9 cellular contexts compared by ENCODE assay signal in genomic region chrX:140507982-140508305, GRCh38. TPM values are rescaled to one million over a fixed set of nuclear protein-coding genes. Genes with fewer than 3 reads are reported as not detected.
DNase-seq lines count a peak whose midpoint lies in the region; ATAC-seq and TF ChIP-seq lines count a peak whose summit lies in the region.
"Had no signal": no experiment of that assay in that cellular context is flagged by ENCODE, and none has a peak within 500 bp of the region (broad histone marks: within the 10 kb centered on the region; RNA-seq: fewer than 3 reads in every experiment).

No MANE protein-coding gene starts in this region.

- H3K9me3 ChIP-seq in HUES6 (ENCODE audit: control insufficient read depth, insufficient read depth, low read depth, low read length), result no peaks in the 10 kb centered on the region
- H3K9me3 ChIP-seq in smooth muscle cell (replicated peaks; ENCODE audit: low read depth), result no peaks in the 10 kb centered on the region

- TF ChIP-seq CTCF in astrocyte of the cerebellum (IDR thresholded peaks at IDR 0.05; ENCODE audit: low read depth, low read length, missing control alignments), result peak; percentile 74
- TF ChIP-seq CTCF in smooth muscle cell (IDR thresholded peaks at IDR 0.05; ENCODE audit: borderline replicate concordance, insufficient read depth, poor library complexity, severe bottlenecking), result peak; percentile 19
- no peak for TF ChIP-seq CTCF in GM10248 (IDR thresholded peaks at IDR 0.05; ENCODE audit: control extremely low read depth, extremely low read depth, low read depth, missing control alignments)

- POLR2A ChIA-PET in GM10248 (lab: Yijun Ruan, JAX), result no interaction called here

- H3K79me2 ChIP-seq in smooth muscle cell (ENCODE audit: low read depth), result no peaks in the 10 kb centered on the region

- in situ Hi-C loops in astrocyte of the cerebellum (cut with HindIII; ENCODE audit: low sequenced_read_pairs), result no loop called here

- ATAC-seq in HG03039 (IDR thresholded peaks at IDR 0.05; ENCODE audit: unreplicated experiment), result no peak
- ATAC-seq: left cardiac atrium had no signal

- CTCF ChIA-PET in GM10248 (lab: Yijun Ruan, JAX), result no interaction called here

- H3K36me3 ChIP-seq in HUES6 (ENCODE audit: control insufficient read depth, insufficient read depth, low read length), result no peaks in the 10 kb centered on the region
- H3K36me3 ChIP-seq in smooth muscle cell (ENCODE audit: low read depth), result no peaks in the 10 kb centered on the region

- H3K4me2 ChIP-seq in smooth muscle cell, result peak overlapping the region; percentile 44

- H3K27me3 ChIP-seq in HUES6 (ENCODE audit: control insufficient read depth, insufficient read depth, low read length) (peaks cover 94% of the 10 kb centered on the region), smooth muscle cell (ENCODE audit: low read depth) (peaks cover 97% of the 10 kb centered on the region)

- no peaks in the 10 kb centered on the region for H3F3A ChIP-seq in smooth muscle cell (ENCODE audit: low read depth)

- H3K4me3 ChIP-seq in HUES6 (ENCODE audit: low read depth, low read length) (peak overlapping the region; percentile 69), astrocyte of the cerebellum (ENCODE audit: low read depth, low read length) (peak overlapping the region; percentile 5), smooth muscle cell (no peak overlapping the region)

- H3K9ac ChIP-seq in HUES6 (ENCODE audit: low read length) (peak overlapping the region; percentile 74), smooth muscle cell (ENCODE audit: low read depth) (no peak overlapping the region)

- H4K20me1 ChIP-seq in smooth muscle cell (ENCODE audit: low read depth), result no peaks in the 10 kb centered on the region

- no peak overlapping the region for H2AFZ ChIP-seq in smooth muscle cell (ENCODE audit: low read depth)

- WGBS in smooth muscle cell (ENCODE audit: low lambda C conversion rate), result 33% methylated on average over 23 of the region's 23 CpGs

- DNase-seq in astrocyte of the cerebellum (ENCODE audit: low read depth), result no peak
- peak; percentile 92 for DNase-seq in islet precursor cell
- no peak for DNase-seq in smooth muscle cell (lab: John Stamatoyannopoulos, UW; ENCODE audit: unreplicated experiment)
- no peak for DNase-seq in central memory CD4-positive, alpha-beta T cell
- DNase-seq in GM10248 (ENCODE audit: extremely low spot score), result no peak
- DNase-seq: activated CD4-positive, alpha-beta T cell treated with anti-CD3 and anti-CD28 coated beads, Interleukin-2, amount 50 U/mL, for 4 hours; left cardiac atrium had no signal

- H3K4me1 ChIP-seq in HUES6 (ENCODE audit: control insufficient read depth, insufficient read depth, low read length) (peaks cover 33% of the 10 kb centered on the region), smooth muscle cell (ENCODE audit: low read depth) (no peaks in the 10 kb centered on the region)

- H3K27ac ChIP-seq in HUES6 (ENCODE audit: low read depth, low read length) (no peak overlapping the region), smooth muscle cell (ENCODE audit: low read depth) (no peak overlapping the region)

RNA-seq across cellular contexts. Expression of gene SOX3, which starts 3.1 kb away (rescaled TPM):
- total RNA-seq in smooth muscle cell, result not detected in 2 replicates
- polyA plus RNA-seq in smooth muscle cell, result not detected in 2 replicates
- total RNA-seq: left cardiac atrium had no signal
